In the genomic region with DNA sequence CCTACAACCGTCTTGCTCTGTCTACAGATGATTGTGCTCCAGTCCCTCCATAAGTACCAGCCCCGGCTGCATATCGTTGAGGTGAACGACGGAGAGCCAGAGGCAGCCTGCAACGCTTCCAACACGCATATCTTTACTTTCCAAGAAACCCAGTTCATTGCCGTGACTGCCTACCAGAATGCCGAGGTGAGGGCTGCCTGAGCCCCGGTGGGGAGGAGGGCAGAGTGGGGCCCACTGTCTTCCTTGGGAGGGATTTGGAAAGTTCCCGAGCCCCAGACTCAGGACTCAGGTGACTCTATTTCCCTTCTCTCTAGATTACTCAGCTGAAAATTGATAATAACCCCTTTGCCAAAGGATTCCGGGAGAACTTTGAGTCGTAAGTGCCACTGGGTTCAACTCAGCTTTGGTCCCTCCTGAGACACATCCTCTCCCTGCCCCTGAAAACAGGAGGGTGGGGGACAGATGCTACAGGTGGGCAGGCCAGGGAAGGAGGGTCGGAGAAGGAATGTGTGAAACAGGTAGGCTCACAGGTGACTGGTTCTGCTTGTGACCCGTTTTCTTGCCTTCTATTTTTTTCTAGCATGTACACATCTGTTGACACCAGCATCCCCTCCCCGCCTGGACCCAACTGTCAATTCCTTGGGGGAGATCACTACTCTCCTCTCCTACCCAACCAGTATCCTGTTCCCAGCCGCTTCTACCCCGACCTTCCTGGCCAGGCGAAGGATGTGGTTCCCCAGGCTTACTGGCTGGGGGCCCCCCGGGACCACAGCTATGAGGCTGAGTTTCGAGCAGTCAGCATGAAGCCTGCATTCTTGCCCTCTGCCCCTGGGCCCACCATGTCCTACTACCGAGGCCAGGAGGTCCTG, we compare ENCODE assay signal across 37 cellular contexts. TPM values are rescaled to one million over a fixed set of nuclear protein-coding genes. Genes with fewer than 3 reads are reported as not detected.
DNase-seq lines count a peak whose midpoint lies in the region; ATAC-seq and TF ChIP-seq lines count a peak whose summit lies in the region.
"Had no signal": no experiment of that assay in that cellular context is flagged by ENCODE, and none has a peak within 500 bp of the region (broad histone marks: within the 10 kb centered on the region; RNA-seq: fewer than 3 reads in every experiment).

No MANE protein-coding gene starts in this region.

- DNase-seq in activated CD4-positive, alpha-beta T cell treated with anti-CD3 and anti-CD28 coated beads, Interleukin-2, amount 10 ng/mL, durations not matched to agents 7 days and 5 days, result no peak
- DNase-seq in activated CD4-positive, alpha-beta T cell treated with anti-CD3 and anti-CD28 coated beads, Interleukin-2, amount 50 U/mL, for 4 hours, result no peak
- DNase-seq in D341Med (ENCODE audit: low spot score), result peak; percentile 45
- DNase-seq in PC-3, result no peak
- peak; percentile 65 for DNase-seq in osteoblast (ENCODE audit: insufficient read length, low spot score, missing footprints)
- DNase-seq in NCI-H1048 (lab: John Stamatoyannopoulos, UW), result no peak
- no peak for DNase-seq in substantia nigra (lab: John Stamatoyannopoulos, UW)
- DNase-seq in NCI-H1436 treated with DMSO at 0.1 percent for 48 hours (lab: John Stamatoyannopoulos, UW), result no peak
- DNase-seq: activated CD8-positive, alpha-beta memory T cell treated with anti-CD3 and anti-CD28 coated beads, Interleukin-2, amount 10 ng/mL, durations not matched to agents 7 days and 5 days; activated naive CD4-positive, alpha-beta T cell treated with anti-CD3 and anti-CD28 coated beads for 36 hours; activated T-cell treated with anti-CD3 and anti-CD28 coated beads, Interleukin-2, amount 50 U/mL, for 48 hours; CD4-positive, CD25-positive, alpha-beta regulatory T cell; DMS 273 treated with DMSO at 0.1 percent for 48 hours; dorsolateral prefrontal cortex; EL; foreskin fibroblast; H9; heart right ventricle; Karpas-422; kidney glomerular epithelial cell; lower lobe of right lung; NCI-H146; NCI-H446; NCI-H748 treated with DMSO at 0.1 percent for 48 hours; nephron progenitor cell; right cardiac atrium; Right ventricle myocardium superior; stimulated activated CD4-positive, alpha-beta T cell treated with anti-CD3 and anti-CD28 coated beads, Interleukin-1b, Interleukin-23, amount 100 ng/mL, for 48 hours had no signal

- H3K79me2 ChIP-seq in PC-3 (ENCODE audit: low read length) (no peaks in the 10 kb centered on the region), osteoblast (ENCODE audit: insufficient read depth, low read length) (no peaks in the 10 kb centered on the region)
- H3K79me2 ChIP-seq: parathyroid adenoma had no signal

- no peak overlapping the region for H3K9ac ChIP-seq in PC-3 (ENCODE audit: low read length)
- H3K9ac ChIP-seq: parathyroid adenoma had no signal

- no peaks in the 10 kb centered on the region for H3F3A ChIP-seq in PC-3 (ENCODE audit: low read length, unreplicated experiment)

- H3K36me3 ChIP-seq in PC-3 (ENCODE audit: low read depth, low read length), result no peaks in the 10 kb centered on the region
- H3K36me3 ChIP-seq in osteoblast (ENCODE audit: insufficient read depth, low read length), result no peaks in the 10 kb centered on the region
- H3K36me3 ChIP-seq: esophagus muscularis mucosa, heart right ventricle, lower lobe of right lung, vagina had no signal

- peaks cover 29% of the 10 kb centered on the region for H3K4me1 Mint-ChIP-seq in activated CD4-positive, alpha-beta T cell treated with anti-CD3 and anti-CD28 coated beads, Interleukin-2, amount 10 ng/mL, durations not matched to agents 7 days and 5 days
- H3K4me1 Mint-ChIP-seq: brain had no signal

- no peak overlapping the region for H3K27ac ChIP-seq in PC-3 (ENCODE audit: low read length)
- no peak overlapping the region for H3K27ac ChIP-seq in osteoblast (ENCODE audit: low read depth, low read length)
- no peak overlapping the region for H3K27ac ChIP-seq in substantia nigra (ENCODE audit: low read depth, low read length, poor library complexity, severe bottlenecking)
- H3K27ac ChIP-seq: dorsolateral prefrontal cortex, esophagus muscularis mucosa, heart right ventricle, HL-60, lower lobe of right lung, parathyroid adenoma, vagina had no signal

- no peak overlapping the region for H3K4me2 ChIP-seq in PC-3 (ENCODE audit: low read length)
- no peak overlapping the region for H3K4me2 ChIP-seq in osteoblast (ENCODE audit: insufficient read depth, low read length)

- H3K9me2 ChIP-seq in PC-3 (replicated peaks; ENCODE audit: low read length), result no peaks in the 10 kb centered on the region

- TF ChIP-seq CTCF in PC-3 (conservative IDR thresholded peaks at IDR 0.05; ENCODE audit: low read depth, low read length) (no peak), osteoblast (IDR thresholded peaks at IDR 0.05; ENCODE audit: extremely low read depth, low read depth, low read length) (no peak)

- H2AFZ ChIP-seq in PC-3 (ENCODE audit: low read length) (peak overlapping the region; percentile 10; the same call in 1 of the 2 replicates), osteoblast (ENCODE audit: low read length) (no peak overlapping the region)
- H2AFZ ChIP-seq: parathyroid adenoma had no signal

- H3K4me3 ChIP-seq in PC-3 (ENCODE audit: low read length) (no peak overlapping the region), osteoblast (ENCODE audit: insufficient read depth, low read length) (no peak overlapping the region)
- H3K4me3 ChIP-seq: dorsolateral prefrontal cortex, esophagus muscularis mucosa, GM12878, heart right ventricle, lower lobe of right lung, vagina had no signal

- intact Hi-C loops in PC-3 (cut with micrococcal nuclease), result no loop called here

- peaks cover 30% of the 10 kb centered on the region for H3K27me3 ChIP-seq in PC-3 (ENCODE audit: low read length)
- peaks cover 63% of the 10 kb centered on the region for H3K27me3 ChIP-seq in osteoblast (ENCODE audit: insufficient read depth, low read length)
- H3K27me3 ChIP-seq: vagina had no signal

- H3K9me3 ChIP-seq in PC-3 (ENCODE audit: low read length), result no peaks in the 10 kb centered on the region
- H3K9me3 ChIP-seq in osteoblast (ENCODE audit: low read depth, low read length), result no peaks in the 10 kb centered on the region
- H3K9me3 ChIP-seq: esophagus muscularis mucosa, heart right ventricle, lower lobe of right lung, vagina had no signal

- H3K36me3 Mint-ChIP-seq in activated CD4-positive, alpha-beta T cell treated with anti-CD3 and anti-CD28 coated beads, Interleukin-2, amount 10 ng/mL, durations not matched to agents 7 days and 5 days (ENCODE audit: low read depth), result peaks cover 2% of the 10 kb centered on the region
- H3K36me3 Mint-ChIP-seq: brain had no signal

- H3K9me3 Mint-ChIP-seq in activated CD4-positive, alpha-beta T cell treated with anti-CD3 and anti-CD28 coated beads, Interleukin-2, amount 10 ng/mL, durations not matched to agents 7 days and 5 days, result no peaks in the 10 kb centered on the region
- H3K9me3 Mint-ChIP-seq: activated naive CD4-positive, alpha-beta T cell treated with anti-CD3 and anti-CD28 coated beads for 36 hours; brain; H9; nephron progenitor cell; stimulated activated naive CD8-positive, alpha-beta T cell treated with anti-CD3 and anti-CD28 coated beads, Interleukin-15, Interleukin-2, amounts not matched to agents 100 ng/mL and 50 ng/mL, for 24 hours had no signal

- H4K20me1 ChIP-seq in PC-3 (ENCODE audit: low read length) (no peaks in the 10 kb centered on the region), osteoblast (ENCODE audit: insufficient read depth, low read length) (no peaks in the 10 kb centered on the region)

- H3K4me3 Mint-ChIP-seq in activated CD4-positive, alpha-beta T cell treated with anti-CD3 and anti-CD28 coated beads, Interleukin-2, amount 10 ng/mL, durations not matched to agents 7 days and 5 days, result no peak overlapping the region
- H3K4me3 Mint-ChIP-seq: activated CD8-positive, alpha-beta memory T cell treated with anti-CD3 and anti-CD28 coated beads, Interleukin-2, amount 10 ng/mL, durations not matched to agents 7 days and 5 days; activated naive CD4-positive, alpha-beta T cell treated with anti-CD3 and anti-CD28 coated beads for 36 hours; brain; CD4-positive, CD25-positive, alpha-beta regulatory T cell; H9; nephron progenitor cell; stimulated activated naive CD8-positive, alpha-beta T cell treated with anti-CD3 and anti-CD28 coated beads, Interleukin-15, Interleukin-2, amounts not matched to agents 100 ng/mL and 50 ng/mL, for 24 hours had no signal

- ATAC-seq in PC-3, result no peak
- ATAC-seq: activated CD8-positive, alpha-beta memory T cell treated with anti-CD3 and anti-CD28 coated beads, Interleukin-2, amount 10 ng/mL, durations not matched to agents 7 days and 5 days; GM12878; Panc1 had no signal

- CTCF ChIA-PET in activated CD4-positive, alpha-beta T cell treated with anti-CD3 and anti-CD28 coated beads, Interleukin-2, amount 10 ng/mL, durations not matched to agents 7 days and 5 days (lab: Charles Lee), result interaction anchor here (1.0 to 3.2 kb wide), 3 partner anchors 8 to 88 kb away, joined by 3 to 13 read pairs (median 4); a partner anchor contains a TSS
- CTCF ChIA-PET in PC-3 (lab: Charles Lee), result no interaction called here

- H3K4me1 ChIP-seq in PC-3 (ENCODE audit: insufficient read depth, low read length) (no peaks in the 10 kb centered on the region), osteoblast (ENCODE audit: insufficient read depth, low read length) (no peaks in the 10 kb centered on the region)
- H3K4me1 ChIP-seq: lower lobe of right lung, parathyroid adenoma, vagina had no signal

- POLR2A ChIA-PET in activated CD4-positive, alpha-beta T cell treated with anti-CD3 and anti-CD28 coated beads, Interleukin-2, amount 10 ng/mL, durations not matched to agents 7 days and 5 days (lab: Charles Lee), result no interaction called here
- POLR2A ChIA-PET in PC-3 (lab: Charles Lee; ENCODE audit: unreplicated experiment), result no interaction called here

- no TSS peak for BruUV-seq in PC-3 (replicated peaks; lab: Mats Ljungman, UMichigan)

- peak overlapping the region; percentile 36 for H3K27ac Mint-ChIP-seq in activated CD4-positive, alpha-beta T cell treated with anti-CD3 and anti-CD28 coated beads, Interleukin-2, amount 10 ng/mL, durations not matched to agents 7 days and 5 days
- H3K27ac Mint-ChIP-seq: activated CD8-positive, alpha-beta memory T cell treated with anti-CD3 and anti-CD28 coated beads, Interleukin-2, amount 10 ng/mL, durations not matched to agents 7 days and 5 days; activated naive CD4-positive, alpha-beta T cell treated with anti-CD3 and anti-CD28 coated beads for 36 hours; brain; CD4-positive, CD25-positive, alpha-beta regulatory T cell; H9; nephron progenitor cell; stimulated activated naive CD8-positive, alpha-beta T cell treated with anti-CD3 and anti-CD28 coated beads, Interleukin-15, Interleukin-2, amounts not matched to agents 100 ng/mL and 50 ng/mL, for 24 hours had no signal

- H3K27me3 Mint-ChIP-seq in activated CD4-positive, alpha-beta T cell treated with anti-CD3 and anti-CD28 coated beads, Interleukin-2, amount 10 ng/mL, durations not matched to agents 7 days and 5 days, result no peaks in the 10 kb centered on the region
- H3K27me3 Mint-ChIP-seq: activated CD8-positive, alpha-beta memory T cell treated with anti-CD3 and anti-CD28 coated beads, Interleukin-2, amount 10 ng/mL, durations not matched to agents 7 days and 5 days had no signal

RNA-seq across cellular contexts. Expression of a gene that starts 11.4 kb away (rescaled TPM):
- total RNA-seq in activated CD4-positive, alpha-beta T cell treated with anti-CD3 and anti-CD28 coated beads, Interleukin-2, amount 10 ng/mL, durations not matched to agents 7 days and 5 days, result 10 to 100 TPM; 13.8 to 16.0 TPM
- total RNA-seq in PC-3 (2014; rRNA removed), result not detected in 2 replicates
- total RNA-seq in osteoblast, result not detected in 2 replicates
- total RNA-seq: A172, H9 had no signal

RNA-seq across cellular contexts. Expression of a gene that starts 50.4 kb away (rescaled TPM):
- total RNA-seq in activated CD4-positive, alpha-beta T cell treated with anti-CD3 and anti-CD28 coated beads, Interleukin-2, amount 10 ng/mL, durations not matched to agents 7 days and 5 days, result 1 to 10 TPM; 2.5 to 3.0 TPM
- 9.0 and 12.8 TPM in 2 replicates for total RNA-seq in PC-3 (2014; rRNA removed)
- 11.8 and 11.9 TPM in 2 replicates for total RNA-seq in osteoblast

Comparison
In these comparisons a context has a peak if more than half of its experiments do, and no peak if none do; other contexts are left out.
1. DNase-seq: peak in D341Med (single experiment) and osteoblast (single experiment); none in activated CD4-positive, alpha-beta T cell treated with anti-CD3 and anti-CD28 coated beads, Interleukin-2, amount 10 ng/mL, durations not matched to agents 7 days and 5 days (single experiment), activated CD4-positive, alpha-beta T cell treated with anti-CD3 and anti-CD28 coated beads, Interleukin-2, amount 50 U/mL, for 4 hours (0 of 2), PC-3 (single experiment), NCI-H1048 (single experiment), substantia nigra (0 of 49) and NCI-H1436 treated with DMSO at 0.1 percent for 48 hours (single experiment).
2. RNA of a gene that starts 11.4 kb away (total RNA-seq): 13.8 to 16.0 TPM in activated CD4-positive, alpha-beta T cell treated with anti-CD3 and anti-CD28 coated beads, Interleukin-2, amount 10 ng/mL, durations not matched to agents 7 days and 5 days; not detected in PC-3 and not detected in osteoblast; every median in the first group is over 10 times any median in the second.